In the genomic region with DNA sequence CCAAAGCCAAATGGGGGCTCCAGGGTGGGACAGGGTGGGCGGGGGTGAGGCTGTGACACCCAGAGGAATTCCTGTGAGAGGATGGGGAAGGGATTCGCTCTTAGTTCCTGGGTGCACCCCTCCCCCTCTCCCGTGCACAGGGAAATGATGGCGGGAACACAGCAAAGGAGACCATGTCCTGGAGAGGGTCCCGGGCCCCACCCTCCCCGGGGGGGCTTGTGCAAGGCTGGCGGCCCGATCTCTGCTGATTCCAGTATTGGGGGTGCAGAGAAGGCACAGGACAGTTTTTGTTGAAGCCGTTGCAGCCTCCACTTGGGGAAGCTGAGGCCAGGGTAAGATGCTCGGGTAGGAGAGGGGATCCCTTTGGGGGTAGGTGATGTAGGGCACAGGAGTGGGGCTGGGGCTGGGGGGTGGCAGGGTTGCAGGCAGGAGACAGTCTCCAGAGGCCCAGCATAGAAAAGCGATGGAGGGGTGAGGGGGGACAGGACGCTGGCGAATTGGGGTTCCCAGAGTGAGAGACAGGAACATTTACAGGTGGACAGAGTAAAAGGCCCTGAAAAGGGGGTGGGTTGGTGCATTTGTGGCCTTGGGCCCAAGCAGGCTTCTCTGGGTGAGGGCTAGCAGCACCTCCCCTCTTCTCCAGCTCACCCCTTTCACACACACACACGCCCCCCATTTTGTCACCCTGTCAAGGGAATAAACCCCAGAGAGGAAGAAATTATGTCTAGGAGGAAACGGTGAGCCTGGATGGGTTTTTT, we compare ENCODE assay signal across 1 cellular context.
TF ChIP-seq lines count a peak whose summit lies in the region.

No MANE protein-coding gene starts in this region.

TF ChIP-seq in K562, 482 proteins besides CTCF, POLR2A, EP300 and RAD21 (continued from another document):
- TF ChIP-seq ZNF212 (CRISPR knock-in tag; IDR thresholded peaks at IDR 0.05) = no peak
- no peak for TF ChIP-seq HNRNPL (IDR thresholded peaks at IDR 0.05; ENCODE audit: low read depth, low read length)
- no peak for TF ChIP-seq NR2C2 (CRISPR knock-in tag; IDR thresholded peaks at IDR 0.05)
- no peak for TF ChIP-seq NR2C2 (tag; IDR thresholded peaks at IDR 0.05)
- TF ChIP-seq ZFPM2 (CRISPR knock-in tag; IDR thresholded peaks at IDR 0.05) = no peak
- no peak for TF ChIP-seq BRD4 (IDR thresholded peaks at IDR 0.05)
- no peak for TF ChIP-seq SFPQ (IDR thresholded peaks at IDR 0.05; ENCODE audit: low read depth, low read length)
- TF ChIP-seq, protein P1, sequence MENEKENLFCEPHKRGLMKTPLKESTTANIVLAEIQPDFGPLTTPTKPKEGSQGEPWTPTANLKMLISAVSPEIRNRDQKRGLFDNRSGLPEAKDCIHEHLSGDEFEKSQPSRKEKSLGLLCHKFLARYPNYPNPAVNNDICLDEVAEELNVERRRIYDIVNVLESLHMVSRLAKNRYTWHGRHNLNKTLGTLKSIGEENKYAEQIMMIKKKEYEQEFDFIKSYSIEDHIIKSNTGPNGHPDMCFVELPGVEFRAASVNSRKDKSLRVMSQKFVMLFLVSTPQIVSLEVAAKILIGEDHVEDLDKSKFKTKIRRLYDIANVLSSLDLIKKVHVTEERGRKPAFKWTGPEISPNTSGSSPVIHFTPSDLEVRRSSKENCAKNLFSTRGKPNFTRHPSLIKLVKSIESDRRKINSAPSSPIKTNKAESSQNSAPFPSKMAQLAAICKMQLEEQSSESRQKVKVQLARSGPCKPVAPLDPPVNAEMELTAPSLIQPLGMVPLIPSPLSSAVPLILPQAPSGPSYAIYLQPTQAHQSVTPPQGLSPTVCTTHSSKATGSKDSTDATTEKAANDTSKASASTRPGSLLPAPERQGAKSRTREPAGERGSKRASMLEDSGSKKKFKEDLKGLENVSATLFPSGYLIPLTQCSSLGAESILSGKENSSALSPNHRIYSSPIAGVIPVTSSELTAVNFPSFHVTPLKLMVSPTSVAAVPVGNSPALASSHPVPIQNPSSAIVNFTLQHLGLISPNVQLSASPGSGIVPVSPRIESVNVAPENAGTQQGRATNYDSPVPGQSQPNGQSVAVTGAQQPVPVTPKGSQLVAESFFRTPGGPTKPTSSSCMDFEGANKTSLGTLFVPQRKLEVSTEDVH (IDR thresholded peaks at IDR 0.05; ENCODE audit: low read depth, partially characterized antibody) = no peak
- TF ChIP-seq SOX6 (IDR thresholded peaks at IDR 0.05) = no peak
- no peak for TF ChIP-seq CHD4 (IDR thresholded peaks at IDR 0.05; ENCODE audit: insufficient read depth, insufficient replicate concordance, low read depth, low read length, poor library complexity, severe bottlenecking)
- TF ChIP-seq ZFP1 (CRISPR knock-in tag; IDR thresholded peaks at IDR 0.05) = no peak
